In the genomic region with DNA sequence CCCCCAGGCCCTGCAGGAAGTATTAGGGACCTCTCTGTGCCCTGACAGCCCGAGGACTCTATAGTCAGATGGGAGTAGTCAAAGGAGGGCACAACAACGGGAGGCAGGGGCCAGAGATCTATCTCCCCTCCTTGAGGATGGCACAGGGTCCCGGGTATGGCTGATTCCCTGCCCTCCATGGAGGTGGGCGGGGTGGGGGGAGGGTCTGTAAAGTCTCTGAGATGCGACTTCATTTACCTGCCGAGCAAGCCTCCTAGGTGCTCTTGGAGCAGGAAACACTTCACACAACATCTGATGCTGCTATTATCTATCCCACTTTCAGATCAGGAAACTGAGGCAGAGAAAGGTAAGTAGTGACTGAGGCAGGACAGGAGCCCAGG, we compare ENCODE assay signal across 1 cellular context.
TF ChIP-seq lines count a peak whose summit lies in the region.

No MANE protein-coding gene starts in this region.

TF ChIP-seq in K562, 482 proteins besides CTCF, POLR2A, EP300 and RAD21:
- no peak for TF ChIP-seq FOXJ2 (tag; IDR thresholded peaks at IDR 0.05)
- TF ChIP-seq E2F8 (IDR thresholded peaks at IDR 0.05; ENCODE audit: low read depth, partially characterized antibody), result no peak
- TF ChIP-seq OTX1 (CRISPR knock-in tag; IDR thresholded peaks at IDR 0.05), result no peak
- no peak for TF ChIP-seq TGIF2 (CRISPR knock-in tag; IDR thresholded peaks at IDR 0.05)
- TF ChIP-seq ZNF75A (CRISPR knock-in tag; IDR thresholded peaks at IDR 0.05), result no peak
- TF ChIP-seq TEAD4 (IDR thresholded peaks at IDR 0.05; ENCODE audit: low read length), result no peak
- TF ChIP-seq TEAD4 (CRISPR knock-in tag; IDR thresholded peaks at IDR 0.05; ENCODE audit: borderline replicate concordance), result no peak
- TF ChIP-seq FOXA3 (CRISPR knock-in tag; conservative IDR thresholded peaks at IDR 0.05 in 1 of 2, IDR thresholded peaks at IDR 0.05 in 1 of 2), result no peak
- TF ChIP-seq TBP (optimal IDR thresholded peaks at IDR 0.05; ENCODE audit: low read depth, low read length), result no peak
- no peak for TF ChIP-seq ETV1 (tag; conservative IDR thresholded peaks at IDR 0.05; ENCODE audit: low read depth)
